Comparison of ENCODE assay signal across 20 cellular contexts in genomic region chr2:240170883-240171282, GRCh38. TPM values are rescaled to one million over a fixed set of nuclear protein-coding genes. Genes with fewer than 3 reads are reported as not detected.
"Had no signal": no experiment of that assay in that cellular context is flagged by ENCODE, and none has a peak within 500 bp of the region (broad histone marks: within the 10 kb centered on the region; RNA-seq: fewer than 3 reads in every experiment).

No MANE protein-coding gene starts in this region.

- H3K27ac ChIP-seq: esophagus squamous epithelium, neutrophil, right atrium auricular region had no signal

- H3K4me3 ChIP-seq: esophagus squamous epithelium, lung, right atrium auricular region had no signal

- H3K4me1 Mint-ChIP-seq: immature natural killer cell had no signal

- H3K4me1 ChIP-seq: esophagus squamous epithelium, right atrium auricular region had no signal

- H3K27me3 ChIP-seq: right atrium auricular region had no signal

- H3K9me3 ChIP-seq: esophagus squamous epithelium, neutrophil, right atrium auricular region had no signal

- H3K4me3 Mint-ChIP-seq: dendritic cell treated with granulocyte-macrophage colony-stimulating factor and Interleukin-4, amounts not matched to agents 40 ng/mL and 50 ng/mL, for 4 days; effector memory CD8-positive, alpha-beta T cell; immature natural killer cell; nephron progenitor cell had no signal

- DNase-seq: effector memory CD8-positive, alpha-beta T cell; esophagus squamous epithelium; foreskin fibroblast; immature natural killer cell; left cardiac atrium; left ventricle myocardium superior; mesenchymal stem cell; midbrain; nephron progenitor cell; small intestine; stimulated activated CD4-positive, alpha-beta T cell treated with anti-CD3 and anti-CD28 coated beads, Interleukin-2, amount 100 ng/mL, for 48 hours; stimulated activated naive CD4-positive, alpha-beta T cell treated with Interleukin-2 at 50 U/mL for 16 hours; trophoblast cell had no signal

- H3K36me3 Mint-ChIP-seq: immature natural killer cell had no signal

- ATAC-seq: effector memory CD8-positive, alpha-beta T cell; left cardiac atrium; left ventricle myocardium superior had no signal

- H3K9me3 Mint-ChIP-seq: effector memory CD8-positive, alpha-beta T cell had no signal

- H3K36me3 ChIP-seq: esophagus squamous epithelium, neutrophil, right atrium auricular region had no signal

- H3K27ac Mint-ChIP-seq: dendritic cell treated with granulocyte-macrophage colony-stimulating factor and Interleukin-4, amounts not matched to agents 40 ng/mL and 50 ng/mL, for 4 days; effector memory CD8-positive, alpha-beta T cell; immature natural killer cell had no signal

RNA-seq across cellular contexts. Expression of gene OTOS, which starts 30.4 kb away (rescaled TPM):
- total RNA-seq: epithelial cell of proximal tubule, esophagus squamous epithelium, left cardiac atrium, left ventricle myocardium superior, lung, osteocyte, right atrium auricular region had no signal
- polyA plus RNA-seq: immature natural killer cell, keratinocyte, lung, small intestine had no signal
